In genomic region chr11:114156131-114156581, GRCh38 we compare ENCODE assay signal across 18 cellular contexts.
DNase-seq lines count a peak whose midpoint lies in the region; ATAC-seq, FAIRE-seq and TF ChIP-seq lines count a peak whose summit lies in the region.
"Had no signal": no experiment of that assay in that cellular context is flagged by ENCODE, and none has a peak within 500 bp of the region (broad histone marks: within the 10 kb centered on the region; RNA-seq: fewer than 3 reads in every experiment).

No MANE protein-coding gene starts in this region.

- H3K4me3 ChIP-seq in liver (ENCODE audit: low read depth in 1 of 3, low read length in 3 of 3) (no peak overlapping the region), HepG2 (replicated peaks in 1 of 3; ENCODE audit: insufficient read depth in 1 of 3, low read depth in 2 of 3, low read length in 3 of 3) (no peak overlapping the region), right atrium auricular region (no peak overlapping the region), gastrocnemius medialis (peak overlapping the region in 1 of 4 donors; percentile 18)

- H2AFZ ChIP-seq in HepG2 (ENCODE audit: low read length): no peak overlapping the region

- intact Hi-C loops in HepG2 (cut with micrococcal nuclease; ENCODE audit: unreplicated experiment) (no loop called here), gastrocnemius medialis (cut with DNase I; ENCODE audit: low total_unique reads) (no loop called here)

- H3K4me1 ChIP-seq in liver (ENCODE audit: control insufficient read depth in 4 of 4, insufficient read depth in 4 of 4, low read length in 3 of 4) (peaks cover 47 to 96% (median 76%) of the 10 kb centered on the region in 4 donors), HepG2 (ENCODE audit: insufficient read depth, low read length) (peaks cover 22% of the 10 kb centered on the region), right atrium auricular region (peaks cover 0 to 98% of the 10 kb centered on the region in 2 donors), gastrocnemius medialis (peaks cover 86 to 93% of the 10 kb centered on the region in 2 donors)

- TF ChIP-seq POLR2A in HepG2 (IDR thresholded peaks at IDR 0.05; ENCODE audit: insufficient read depth in 1 of 2, low read depth in 2 of 2, low read length in 2 of 2) (no peak), gastrocnemius medialis (IDR thresholded peaks at IDR 0.05) (no peak)

- H3K9ac ChIP-seq in liver (ENCODE audit: low read depth in 1 of 2, low read length in 2 of 2) (no peak overlapping the region), HepG2 (ENCODE audit: insufficient read depth, low read depth, low read length) (no peak overlapping the region)

- no peak overlapping the region for H3K4me2 ChIP-seq in HepG2 (ENCODE audit: low read depth, low read length)

- H3K9me3 ChIP-seq in liver (ENCODE audit: control insufficient read depth in 4 of 4, low read length in 3 of 4) (no peaks in the 10 kb centered on the region), HepG2 (ENCODE audit: low read length) (no peaks in the 10 kb centered on the region), right atrium auricular region (no peaks in the 10 kb centered on the region), gastrocnemius medialis (no peaks in the 10 kb centered on the region)

- H3K27ac ChIP-seq in liver (ENCODE audit: low read depth in 1 of 2, low read length in 2 of 2) (peak overlapping the region; percentile 90 to 91), HepG2 (ENCODE audit: extremely low read length, insufficient read depth, low read length) (no peak overlapping the region), right atrium auricular region (peak overlapping the region; percentile 99), gastrocnemius medialis (peak overlapping the region; percentile 94 to 99 (median 96))

- CTCF ChIA-PET in HepG2 (lab: Yijun Ruan, JAX; ENCODE audit: low intra/inter-chr PET ratio, low total read pairs): no interaction called here

- TF ChIP-seq EP300 in HepG2 (IDR thresholded peaks at IDR 0.05; ENCODE audit: low read depth in 2 of 2, low read length in 2 of 2): no peak
- no peak for TF ChIP-seq EP300 in HepG2 (CRISPR knock-in tag; IDR thresholded peaks at IDR 0.05; ENCODE audit: borderline replicate concordance)

- BruUV-seq in HepG2 (replicated peaks; lab: Mats Ljungman, UMichigan): no TSS peak

- POLR2A ChIA-PET in HepG2 (lab: Yijun Ruan, JAX): no interaction called here

- DNase-seq in HepG2 (ENCODE audit: low spot score): no peak
- DNase-seq in right atrium auricular region (ENCODE audit: low spot score): no peak
- DNase-seq in gastrocnemius medialis: peak in 1 of 2 donors; percentile 73
- DNase-seq in NCI-H345 treated with DMSO at 0.1 percent for 48 hours (lab: John Stamatoyannopoulos, UW; ENCODE audit: unreplicated experiment): no peak
- DNase-seq in hypothalamus (lab: John Stamatoyannopoulos, UW): no peak
- DNase-seq in GOT3 (lab: John Stamatoyannopoulos, UW): no peak
- no peak for DNase-seq in T-helper 1 cell
- DNase-seq: activated CD4-positive, alpha-beta T cell treated with anti-CD3 and anti-CD28 coated beads for 48 hours; activated effector memory CD4-positive, alpha-beta T cell treated with Interleukin-2 at 50 U/mL for 16 hours; CD4-positive, alpha-beta memory T cell; DND-41; NCI-H1417 treated with DMSO at 0.1 percent for 48 hours; NCI-H2227 treated with DMSO at 0.1 percent for 48 hours; occipital lobe had no signal

- H4K20me1 ChIP-seq in HepG2 (ENCODE audit: insufficient read depth, low read length): no peaks in the 10 kb centered on the region

- in situ Hi-C loops in HepG2 (cut with HindIII; ENCODE audit: extremely low pct_ligation_motif_present, low pct_unique_long_range_greater_than_20kb) (no loop called here), gastrocnemius medialis (cut with MboI; ENCODE audit: low sequenced_read_pairs in 4 of 4) (no loop called here)

- ATAC-seq in HepG2 (no peak), gastrocnemius medialis (no peak)

- no peaks in the 10 kb centered on the region for H3K79me2 ChIP-seq in HepG2 (ENCODE audit: insufficient read depth, low read length)

- no peak for TF ChIP-seq CTCF in liver (IDR thresholded peaks at IDR 0.05; ENCODE audit: low read depth, low read length, missing input control)
- TF ChIP-seq CTCF in HepG2 (CRISPR knock-in tag; IDR thresholded peaks at IDR 0.05): no peak
- TF ChIP-seq CTCF in right atrium auricular region (IDR thresholded peaks at IDR 0.05): no peak
- TF ChIP-seq CTCF in gastrocnemius medialis (IDR thresholded peaks at IDR 0.05 in 4 of 5, conservative IDR thresholded peaks at IDR 0.05 in 1 of 5): no peak

- 87% methylated on average over 13 of the region's 13 CpGs for WGBS in liver
- 74% methylated on average over 11 of the region's 13 CpGs for WGBS in HepG2 (ENCODE audit: low lambda C conversion rate)

- TF ChIP-seq RAD21 in liver (IDR thresholded peaks at IDR 0.05): no peak
- no peak for TF ChIP-seq RAD21 in HepG2 (CRISPR knock-in tag; IDR thresholded peaks at IDR 0.05)

- no peak for FAIRE-seq in HepG2 (lab: Jason Lieb, UNC)
- FAIRE-seq: endometrium, H54, TTC549 had no signal

- no peaks in the 10 kb centered on the region for H3K27me3 ChIP-seq in liver (ENCODE audit: control insufficient read depth in 4 of 4, insufficient read depth in 4 of 4, low read length in 3 of 4)
- peaks cover 0 to 4% of the 10 kb centered on the region in 2 experiments; a peak in 1 of 5 replicates for H3K27me3 ChIP-seq in HepG2 (ENCODE audit: control insufficient read depth in 1 of 2, insufficient read depth in 2 of 2, low read length in 2 of 2)
- no peaks in the 10 kb centered on the region for H3K27me3 ChIP-seq in right atrium auricular region
- no peaks in the 10 kb centered on the region for H3K27me3 ChIP-seq in gastrocnemius medialis

- H3K36me3 ChIP-seq in liver (ENCODE audit: control insufficient read depth in 4 of 4, insufficient read depth in 3 of 4, low read depth in 1 of 4, low read length in 3 of 4) (peaks cover 0 to 7% (median 4%) of the 10 kb centered on the region in 4 donors), HepG2 (replicated peaks in 1 of 2; ENCODE audit: control insufficient read depth in 1 of 2, insufficient read depth in 2 of 2, low read length in 2 of 2) (no peaks in the 10 kb centered on the region), right atrium auricular region (peaks cover 33% of the 10 kb centered on the region), gastrocnemius medialis (peaks cover 0 to 30% of the 10 kb centered on the region in 2 donors)

TF ChIP-seq in liver, 16 proteins besides CTCF, POLR2A, EP300 and RAD21:
- TF ChIP-seq REST (IDR thresholded peaks at IDR 0.05) (no peak), NR2F2 (IDR thresholded peaks at IDR 0.05) (no peak)

TF ChIP-seq in HepG2, 621 proteins besides CTCF, POLR2A, EP300 and RAD21:
- no peak for TF ChIP-seq ZNF891 (CRISPR knock-in tag; IDR thresholded peaks at IDR 0.05)
- TF ChIP-seq U2AF2 (IDR thresholded peaks at IDR 0.05; ENCODE audit: low read depth, low read length): no peak
- TF ChIP-seq SMAD1 (CRISPR knock-in tag; IDR thresholded peaks at IDR 0.05; ENCODE audit: borderline replicate concordance, low read depth): no peak
- no peak for TF ChIP-seq ZNF549 (CRISPR knock-in tag; IDR thresholded peaks at IDR 0.05)
- TF ChIP-seq HNF1B (CRISPR knock-in tag; IDR thresholded peaks at IDR 0.05): no peak
- TF ChIP-seq ZNF235 (CRISPR knock-in tag; IDR thresholded peaks at IDR 0.05; ENCODE audit: borderline replicate concordance): no peak
- TF ChIP-seq ZNF280B (CRISPR knock-in tag; IDR thresholded peaks at IDR 0.05; ENCODE audit: borderline replicate concordance): no peak
- TF ChIP-seq ZBTB34 (CRISPR knock-in tag; IDR thresholded peaks at IDR 0.05): no peak
- no peak for TF ChIP-seq YEATS4 (CRISPR knock-in tag; IDR thresholded peaks at IDR 0.05; ENCODE audit: borderline replicate concordance)
- no peak for TF ChIP-seq ZNF180 (CRISPR knock-in tag; IDR thresholded peaks at IDR 0.05; ENCODE audit: borderline replicate concordance, low read depth)
- no peak for TF ChIP-seq ZNF7 (CRISPR knock-in tag; IDR thresholded peaks at IDR 0.05)
- TF ChIP-seq ZSCAN30 (CRISPR knock-in tag; IDR thresholded peaks at IDR 0.05): no peak
TF ChIP-seq in HepG2: peak in this region for 0.
